In the genomic region with DNA sequence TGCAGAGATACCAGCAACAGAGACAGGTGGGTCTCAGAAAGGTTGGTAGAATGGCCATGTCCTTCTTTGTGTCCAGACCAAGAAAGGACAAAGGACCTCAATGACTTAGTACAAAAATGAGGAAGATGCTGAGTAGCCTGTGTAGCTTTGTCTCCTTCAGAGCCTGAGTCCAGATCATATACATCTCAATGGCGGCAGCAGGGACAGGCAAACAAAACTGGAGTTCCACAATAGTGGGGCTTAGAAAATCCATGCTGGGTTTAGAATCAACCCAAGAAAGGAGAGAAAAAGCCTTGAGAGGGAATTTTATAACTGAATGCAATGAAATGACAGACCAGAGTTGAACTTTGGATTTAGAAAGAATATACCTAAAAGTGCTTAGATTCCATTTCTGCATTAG, we compare ENCODE assay signal across 23 cellular contexts.
"Had no signal": no experiment of that assay in that cellular context is flagged by ENCODE, and none has a peak within 500 bp of the region (broad histone marks: within the 10 kb centered on the region; RNA-seq: fewer than 3 reads in every experiment).

No MANE protein-coding gene starts in this region.

- H3K36me3 Mint-ChIP-seq: IgD-negative memory B cell, T-cell had no signal

- DNase-seq: Kasumi-1, MV-4-11, NCI-H1048, NCI-H1105, NCI-H1417, NCI-H1436 treated with DMSO at 0.1 percent for 48 hours, NCI-H1694, NCI-H187 treated with DMSO at 0.1 percent for 48 hours, NCI-H2081, NCI-H2107, NCI-H2227 treated with DMSO at 0.1 percent for 48 hours, NCI-H524, NCI-H69, NCI-H774, SHP77, SK-N-SH, SW 1271, T-cell had no signal

- H3K4me1 Mint-ChIP-seq: IgD-negative memory B cell, T-cell had no signal

- ATAC-seq: K562, T-cell had no signal

- H3K4me3 Mint-ChIP-seq: IgD-negative memory B cell, T-cell had no signal

- H3K27ac Mint-ChIP-seq: T-cell had no signal

- H3K9me3 ChIP-seq: SK-N-SH had no signal

- H3K27ac ChIP-seq: HL-60, KMS-11, RWPE1 had no signal

- H3K9ac ChIP-seq: KMS-11, SK-N-SH had no signal

- H3K4me2 ChIP-seq: KMS-11, SK-N-SH had no signal

- H3K27me3 Mint-ChIP-seq: IgD-negative memory B cell, T-cell had no signal

- H3K4me3 ChIP-seq: K562 had no signal
